ENCODE assay signal across 1 cellular context in genomic region chr11:65692367-65692766, GRCh38.
TF ChIP-seq lines count a peak whose summit lies in the region.

No MANE protein-coding gene starts in this region.

TF ChIP-seq in HepG2, 621 proteins besides CTCF, POLR2A, EP300 and RAD21:
- no peak for TF ChIP-seq KAT7 (CRISPR knock-in tag; IDR thresholded peaks at IDR 0.05; ENCODE audit: borderline replicate concordance)
- TF ChIP-seq AKAP8 (CRISPR knock-in tag; IDR thresholded peaks at IDR 0.05) = no peak
